Comparison of ENCODE assay signal across 1 cellular context in genomic region chr2:64731306-64731654, GRCh38.
TF ChIP-seq lines count a peak whose summit lies in the region.

No MANE protein-coding gene starts in this region.

TF ChIP-seq in IMR-90, 13 proteins besides CTCF, POLR2A, EP300 and RAD21 (continued from another document):
- TF ChIP-seq CEBPB (IDR thresholded peaks at IDR 0.05; ENCODE audit: low read depth, low read length) (no peak), RFX5 (IDR thresholded peaks at IDR 0.05; ENCODE audit: low read depth, low read length) (no peak), MAZ (IDR thresholded peaks at IDR 0.05; ENCODE audit: borderline replicate concordance, low read depth, low read length) (no peak), SMC3 (IDR thresholded peaks at IDR 0.05; ENCODE audit: low read depth, low read length) (no peak)
